In genomic region chr12:7060353-7060954, GRCh38 we compare ENCODE assay signal across 8 cellular contexts. TPM values are rescaled to one million over a fixed set of nuclear protein-coding genes. Genes with fewer than 3 reads are reported as not detected.
A peak's percentile ranks its signal among the peaks of the same experiment; 100 is the strongest.
DNase-seq lines count a peak whose midpoint lies in the region; ATAC-seq and TF ChIP-seq lines count a peak whose summit lies in the region.

C1S (plus strand) TSS chr12:7060718; CDS start chr12:7061913, 1,195 bp downstream.

- H3K36me3 ChIP-seq in parathyroid adenoma (ENCODE audit: control insufficient read depth, insufficient read depth, low read length): no peaks in the 10 kb centered on the region

- no peaks in the 10 kb centered on the region for H3K36me3 Mint-ChIP-seq in CD14-positive monocyte

- H3K27me3 ChIP-seq in parathyroid adenoma (ENCODE audit: control insufficient read depth, insufficient read depth, low read length): no peaks in the 10 kb centered on the region

- intact Hi-C loops in Right ventricle myocardium inferior (cut with DNase I) (loop anchor here (1.0 to 2.0 kb wide), 2 partner anchors 32 to 48 kb away; partner anchors contain the start of genes C1R and C1RL), CD14-positive monocyte (cut with micrococcal nuclease) (no loop called here)

- H3K27me3 Mint-ChIP-seq in CD14-positive monocyte (ENCODE audit: low read depth in 3 of 3): peaks cover 0 to 8% (median 6%) of the 10 kb centered on the region in 3 donors

- H3K4me1 Mint-ChIP-seq in CD14-positive monocyte: peaks cover 11% of the 10 kb centered on the region

- peaks cover 0 to 2% (median 0%) of the 10 kb centered on the region in 7 donors for H3K9me3 Mint-ChIP-seq in CD14-positive monocyte

- no peak within 1 kb of the TSS for H2AFZ ChIP-seq in parathyroid adenoma

- ATAC-seq in Right ventricle myocardium inferior (peak; percentile 98), HG02840 (IDR thresholded peaks at IDR 0.05; ENCODE audit: low FRiP score, unreplicated experiment) (no peak), HG02970 (IDR thresholded peaks at IDR 0.05; ENCODE audit: low FRiP score, unreplicated experiment) (no peak)

- TF ChIP-seq CTCF in parathyroid adenoma (IDR thresholded peaks at IDR 0.05) (peak; percentile 31), CD14-positive monocyte (IDR thresholded peaks at IDR 0.05) (no peak)

- peak within 1 kb of the TSS in 1 of 7 donors; percentile 24 for H3K27ac Mint-ChIP-seq in CD14-positive monocyte

- H3K4me3 ChIP-seq in parathyroid adenoma (ENCODE audit: low read depth, low read length): no peak within 1 kb of the TSS

- no peak within 1 kb of the TSS for H3K4me2 ChIP-seq in parathyroid adenoma (ENCODE audit: low read length)

- DNase-seq in ELR (ENCODE audit: low read depth): peak; percentile 92
- peak; percentile 44 for DNase-seq in SW480 (ENCODE audit: low spot score)
- DNase-seq in Right ventricle myocardium inferior (ENCODE audit: missing footprints): no peak
- no peak for DNase-seq in NCI-H2029 treated with DMSO at 0.1 percent for 48 hours (lab: John Stamatoyannopoulos, UW)
- DNase-seq in CD14-positive monocyte (ENCODE audit: low spot score): no peak

- H3K4me3 Mint-ChIP-seq in CD14-positive monocyte: no peak within 1 kb of the TSS

- H3K27ac ChIP-seq in parathyroid adenoma: no peak within 1 kb of the TSS

- H3K79me2 ChIP-seq in parathyroid adenoma: no peaks in the 10 kb centered on the region

- no peaks in the 10 kb centered on the region for H3K4me1 ChIP-seq in parathyroid adenoma

- no peak within 1 kb of the TSS for H3K9ac ChIP-seq in parathyroid adenoma

- no peaks in the 10 kb centered on the region for H3K9me3 ChIP-seq in parathyroid adenoma (ENCODE audit: control insufficient read depth, low read length)

RNA-seq across cellular contexts. Expression of gene C1S, which starts in this region (rescaled TPM):
- total RNA-seq in Right ventricle myocardium inferior: 153 TPM
- polyA plus RNA-seq in CD14-positive monocyte: not detected

Comparison
In these comparisons a context has a peak if more than half of its experiments do, and no peak if none do; other contexts are left out.
1. DNase-seq: peak in ELR (single experiment) and SW480 (single experiment); none in Right ventricle myocardium inferior (single experiment), NCI-H2029 treated with DMSO at 0.1 percent for 48 hours (single experiment) and CD14-positive monocyte (single experiment).